1 cellular context compared by ENCODE assay signal in genomic region chr12:115374480-115375187, GRCh38.
TF ChIP-seq lines count a peak whose summit lies in the region.

No MANE protein-coding gene starts in this region.

TF ChIP-seq in GM23338, 12 proteins besides CTCF, POLR2A, EP300 and RAD21:
- TF ChIP-seq ZNF462 (CRISPR knock-in tag; IDR thresholded peaks at IDR 0.05) (no peak), STAT1 (IDR thresholded peaks at IDR 0.05; ENCODE audit: unreplicated experiment) (no peak), NANOG (IDR thresholded peaks at IDR 0.05; ENCODE audit: borderline replicate concordance) (no peak), ZNF114 (CRISPR knock-in tag; IDR thresholded peaks at IDR 0.05) (no peak), CREB1 (CRISPR knock-in tag; IDR thresholded peaks at IDR 0.05; ENCODE audit: low read depth) (no peak), EZH2phosphoT487 (IDR thresholded peaks at IDR 0.05; ENCODE audit: unreplicated experiment) (no peak), REST (IDR thresholded peaks at IDR 0.05; ENCODE audit: unreplicated experiment) (no peak), ETS1 (IDR thresholded peaks at IDR 0.05) (no peak)
TF ChIP-seq in GM23338: peak in this region for 0.
